Comparison of ENCODE assay signal across 1 cellular context in the genomic region with DNA sequence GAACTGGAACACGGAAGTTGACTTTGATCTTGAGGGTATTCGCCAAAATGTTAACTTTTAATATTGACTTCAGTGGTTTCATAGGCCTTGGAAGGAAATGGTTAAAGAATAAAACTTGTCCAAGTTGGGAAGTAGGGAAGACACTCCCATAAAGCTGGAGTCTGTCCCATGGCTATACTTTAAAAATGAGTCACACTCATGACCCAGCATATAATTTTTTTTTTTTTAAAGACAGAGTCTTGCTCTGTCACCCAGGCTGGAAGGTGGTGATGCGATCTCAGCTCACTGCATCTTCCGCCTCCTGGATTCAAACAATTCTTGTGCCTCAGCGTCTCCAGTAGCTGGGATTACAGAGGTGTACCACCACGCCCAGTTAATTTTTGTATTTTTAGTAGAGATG.
TF ChIP-seq lines count a peak whose summit lies in the region.

No MANE protein-coding gene starts in this region.

TF ChIP-seq in K562, 482 proteins besides CTCF, POLR2A, EP300 and RAD21 (continued from another document):
- TF ChIP-seq, protein P1, sequence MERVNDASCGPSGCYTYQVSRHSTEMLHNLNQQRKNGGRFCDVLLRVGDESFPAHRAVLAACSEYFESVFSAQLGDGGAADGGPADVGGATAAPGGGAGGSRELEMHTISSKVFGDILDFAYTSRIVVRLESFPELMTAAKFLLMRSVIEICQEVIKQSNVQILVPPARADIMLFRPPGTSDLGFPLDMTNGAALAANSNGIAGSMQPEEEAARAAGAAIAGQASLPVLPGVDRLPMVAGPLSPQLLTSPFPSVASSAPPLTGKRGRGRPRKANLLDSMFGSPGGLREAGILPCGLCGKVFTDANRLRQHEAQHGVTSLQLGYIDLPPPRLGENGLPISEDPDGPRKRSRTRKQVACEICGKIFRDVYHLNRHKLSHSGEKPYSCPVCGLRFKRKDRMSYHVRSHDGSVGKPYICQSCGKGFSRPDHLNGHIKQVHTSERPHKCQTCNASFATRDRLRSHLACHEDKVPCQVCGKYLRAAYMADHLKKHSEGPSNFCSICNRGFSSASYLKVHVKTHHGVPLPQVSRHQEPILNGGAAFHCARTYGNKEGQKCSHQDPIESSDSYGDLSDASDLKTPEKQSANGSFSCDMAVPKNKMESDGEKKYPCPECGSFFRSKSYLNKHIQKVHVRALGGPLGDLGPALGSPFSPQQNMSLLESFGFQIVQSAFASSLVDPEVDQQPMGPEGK (CRISPR knock-in tag; IDR thresholded peaks at IDR 0.05; ENCODE audit: borderline replicate concordance): no peak
- TF ChIP-seq FOSL1 (tag; conservative IDR thresholded peaks at IDR 0.05) (peak; percentile 80), SNIP1 (IDR thresholded peaks at IDR 0.05; ENCODE audit: low read depth) (no peak), ZNF384 (IDR thresholded peaks at IDR 0.05; ENCODE audit: low read depth, low read length) (peak; percentile 91), BRD9 (IDR thresholded peaks at IDR 0.05; ENCODE audit: low read depth, partially characterized antibody) (no peak), C11orf30 (IDR thresholded peaks at IDR 0.05; ENCODE audit: low read depth) (peak; percentile 37; the same call in 1 of the 2 replicates), EHMT2 (IDR thresholded peaks at IDR 0.05) (no peak), BCL6 (CRISPR knock-in tag; IDR thresholded peaks at IDR 0.05) (no peak), NFE2 (IDR thresholded peaks at IDR 0.05; ENCODE audit: low read depth) (peak; percentile 58), JUND (IDR thresholded peaks at IDR 0.05; ENCODE audit: borderline replicate concordance, low read depth, low read length) (peak; percentile 64; the same call in 1 of the 2 replicates), JUND (tag; IDR thresholded peaks at IDR 0.05; ENCODE audit: borderline replicate concordance, low read depth, low read length) (peak; percentile 69; the same call in 2 of the 3 replicates), ZNF347 (CRISPR knock-in tag; IDR thresholded peaks at IDR 0.05; ENCODE audit: low read depth) (no peak), ILF3 (IDR thresholded peaks at IDR 0.05; ENCODE audit: borderline replicate concordance) (no peak), ZNF184 (CRISPR knock-in tag; IDR thresholded peaks at IDR 0.05) (no peak), MAFK (IDR thresholded peaks at IDR 0.05; ENCODE audit: low read length) (peak; percentile 33; the same call in 1 of the 2 replicates), ETV5 (CRISPR knock-in tag; IDR thresholded peaks at IDR 0.05; ENCODE audit: low read depth) (no peak), MAFG (tag; conservative IDR thresholded peaks at IDR 0.05) (0 out of 2 replicates have a peak, but pooled peaks have one; percentile 19), MAFF (IDR thresholded peaks at IDR 0.05; ENCODE audit: low read length) (0 out of 2 replicates have a peak, but pooled peaks have one; percentile 9), CREBBP (IDR thresholded peaks at IDR 0.05; ENCODE audit: low read depth, low read length) (no peak), HDAC6 (IDR thresholded peaks at IDR 0.05; ENCODE audit: low read depth, low read length) (no peak)
- TF ChIP-seq, protein P2, sequence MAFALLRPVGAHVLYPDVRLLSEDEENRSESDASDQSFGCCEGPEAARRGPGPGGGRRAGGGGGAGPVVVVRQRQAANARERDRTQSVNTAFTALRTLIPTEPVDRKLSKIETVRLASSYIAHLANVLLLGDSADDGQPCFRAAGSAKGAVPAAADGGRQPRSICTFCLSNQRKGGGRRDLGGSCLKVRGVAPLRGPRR (CRISPR knock-in tag; IDR thresholded peaks at IDR 0.05): no peak
- TF ChIP-seq, protein P3, sequence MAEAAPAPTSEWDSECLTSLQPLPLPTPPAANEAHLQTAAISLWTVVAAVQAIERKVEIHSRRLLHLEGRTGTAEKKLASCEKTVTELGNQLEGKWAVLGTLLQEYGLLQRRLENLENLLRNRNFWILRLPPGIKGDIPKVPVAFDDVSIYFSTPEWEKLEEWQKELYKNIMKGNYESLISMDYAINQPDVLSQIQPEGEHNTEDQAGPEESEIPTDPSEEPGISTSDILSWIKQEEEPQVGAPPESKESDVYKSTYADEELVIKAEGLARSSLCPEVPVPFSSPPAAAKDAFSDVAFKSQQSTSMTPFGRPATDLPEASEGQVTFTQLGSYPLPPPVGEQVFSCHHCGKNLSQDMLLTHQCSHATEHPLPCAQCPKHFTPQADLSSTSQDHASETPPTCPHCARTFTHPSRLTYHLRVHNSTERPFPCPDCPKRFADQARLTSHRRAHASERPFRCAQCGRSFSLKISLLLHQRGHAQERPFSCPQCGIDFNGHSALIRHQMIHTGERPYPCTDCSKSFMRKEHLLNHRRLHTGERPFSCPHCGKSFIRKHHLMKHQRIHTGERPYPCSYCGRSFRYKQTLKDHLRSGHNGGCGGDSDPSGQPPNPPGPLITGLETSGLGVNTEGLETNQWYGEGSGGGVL (CRISPR knock-in tag; IDR thresholded peaks at IDR 0.05): no peak
